Comparison of ENCODE assay signal across 14 cellular contexts in genomic region chr12:53975816-53976152, GRCh38. TPM values are rescaled to one million over a fixed set of nuclear protein-coding genes. Genes with fewer than 3 reads are reported as not detected.
DNase-seq lines count a peak whose midpoint lies in the region; ATAC-seq and TF ChIP-seq lines count a peak whose summit lies in the region.
"Had no signal": no experiment of that assay in that cellular context is flagged by ENCODE, and none has a peak within 500 bp of the region (broad histone marks: within the 10 kb centered on the region; RNA-seq: fewer than 3 reads in every experiment).

No MANE protein-coding gene starts in this region.

- no peak overlapping the region for H3K4me2 ChIP-seq in GM23248 (ENCODE audit: unreplicated experiment)

- H3K4me3 Mint-ChIP-seq in activated naive CD4-positive, alpha-beta T cell treated with anti-CD3 and anti-CD28 coated beads, Interleukin-2, amount 50 U/mL, for 24 hours, result peak overlapping the region; percentile 68
- H3K4me3 Mint-ChIP-seq in WTC11 (peak overlapping the region; percentile 58), memory B cell (no peak overlapping the region)

- peaks cover 20% of the 10 kb centered on the region for H3K4me1 Mint-ChIP-seq in activated naive CD4-positive, alpha-beta T cell treated with anti-CD3 and anti-CD28 coated beads, Interleukin-2, amount 50 U/mL, for 24 hours
- H3K4me1 Mint-ChIP-seq in WTC11, result peaks cover 23% of the 10 kb centered on the region
- peaks cover 5% of the 10 kb centered on the region for H3K4me1 Mint-ChIP-seq in memory B cell

- H3K27me3 Mint-ChIP-seq in activated naive CD4-positive, alpha-beta T cell treated with anti-CD3 and anti-CD28 coated beads, Interleukin-2, amount 50 U/mL, for 24 hours, result peaks cover 76% of the 10 kb centered on the region
- H3K27me3 Mint-ChIP-seq in WTC11 (ENCODE audit: low read depth), result peaks cover 100% of the 10 kb centered on the region
- peaks cover 54% of the 10 kb centered on the region for H3K27me3 Mint-ChIP-seq in memory B cell

- in situ Hi-C loops in GM23248 (cut with MboI), result no loop called here

- H3K27ac ChIP-seq in tibial artery (peak overlapping the region; percentile 93 to 98), GM23248 (no peak overlapping the region)
- H3K27ac ChIP-seq: coronary artery, thoracic aorta had no signal

- 36 to 39% methylated on average over 11 of the region's 11 CpGs for WGBS in GM23248 (ENCODE audit: low coverage in 1 of 2, low lambda C conversion rate in 2 of 2, missing lambda C conversion rate in 2 of 2), 2 experiments

- TF ChIP-seq CTCF in WTC11 (IDR thresholded peaks at IDR 0.05), result no peak
- TF ChIP-seq CTCF in tibial artery (IDR thresholded peaks at IDR 0.05), result no peak

- ATAC-seq in activated naive CD4-positive, alpha-beta T cell treated with anti-CD3 and anti-CD28 coated beads, Interleukin-2, amount 50 U/mL, for 72 hours, result no peak
- ATAC-seq in WTC11 (no peak), memory B cell (ENCODE audit: low read depth) (no peak), HG02884 (IDR thresholded peaks at IDR 0.05; ENCODE audit: unreplicated experiment) (no peak)
- ATAC-seq: left ventricle myocardium superior had no signal

- H3K4me1 ChIP-seq in tibial artery (peaks cover 0 to 64% (median 41%) of the 10 kb centered on the region in 4 donors), GM23248 (ENCODE audit: insufficient read depth) (no peaks in the 10 kb centered on the region)

- H3K4me3 ChIP-seq in tibial artery, result peak overlapping the region; percentile 75 to 85
- no peak overlapping the region for H3K4me3 ChIP-seq in GM23248
- H3K4me3 ChIP-seq: coronary artery had no signal

- H3K27me3 ChIP-seq in tibial artery (no peaks in the 10 kb centered on the region), GM23248 (replicated peaks; ENCODE audit: insufficient read depth) (peaks cover 99% of the 10 kb centered on the region)

- DNase-seq in activated naive CD4-positive, alpha-beta T cell treated with anti-CD3 and anti-CD28 coated beads, Interleukin-2, amount 50 U/mL, for 72 hours (ENCODE audit: low spot score in 2 of 2), result no peak
- no peak for DNase-seq in WTC11 (ENCODE audit: low spot score)
- no peak for DNase-seq in memory B cell (ENCODE audit: low spot score in 2 of 2)
- DNase-seq in tibial artery, result no peak
- no peak for DNase-seq in GM23248
- DNase-seq in DMS153 (lab: John Stamatoyannopoulos, UW), result no peak
- DNase-seq: hypothalamus, left ventricle myocardium superior, NCI-H1930, NCI-H774 had no signal

- H3K79me2 ChIP-seq in GM23248 (ENCODE audit: insufficient read depth), result no peaks in the 10 kb centered on the region

- CTCF ChIA-PET in WTC11 (lab: Charles Lee), result interaction anchor here (1.0 to 1.3 kb wide), 4 partner anchors 9 to 226 kb away, joined by 3 to 11 read pairs (median 4); partner anchors contain the start of gene HOXC10

- no peaks in the 10 kb centered on the region for H3F3A ChIP-seq in GM23248 (ENCODE audit: insufficient read depth)

- no peaks in the 10 kb centered on the region for H3K9me3 ChIP-seq in tibial artery
- H3K9me3 ChIP-seq in GM23248 (ENCODE audit: low read depth), result no peaks in the 10 kb centered on the region
- H3K9me3 ChIP-seq: thoracic aorta had no signal

- H2AFZ ChIP-seq in GM23248, result no peak overlapping the region

- H3K9ac ChIP-seq in GM23248, result no peak overlapping the region

- H3K9me2 ChIP-seq in GM23248 (ENCODE audit: insufficient read depth), result no peaks in the 10 kb centered on the region

- intact Hi-C loops in tibial artery (cut with DNase I; ENCODE audit: low total_unique reads), result loop anchor here (10.0 kb wide), 1 partner anchor 389 kb away; the partner anchor contains the start of gene GPR84

- no peaks in the 10 kb centered on the region for H3K9me3 Mint-ChIP-seq in activated naive CD4-positive, alpha-beta T cell treated with anti-CD3 and anti-CD28 coated beads, Interleukin-2, amount 50 U/mL, for 24 hours
- peaks cover 0 to 5% of the 10 kb centered on the region in 2 donors for H3K9me3 Mint-ChIP-seq in activated naive CD4-positive, alpha-beta T cell treated with anti-CD3 and anti-CD28 coated beads, Interleukin-2, amount 50 U/mL, for 72 hours
- H3K9me3 Mint-ChIP-seq in WTC11 (no peaks in the 10 kb centered on the region), memory B cell (peaks cover 4% of the 10 kb centered on the region)

- H4K20me1 ChIP-seq in GM23248 (ENCODE audit: insufficient read depth), result no peaks in the 10 kb centered on the region

- POLR2A ChIA-PET in WTC11 (lab: Charles Lee), result no interaction called here

- H3K36me3 ChIP-seq in tibial artery (no peaks in the 10 kb centered on the region), GM23248 (ENCODE audit: low read depth) (no peaks in the 10 kb centered on the region)
- H3K36me3 ChIP-seq: thoracic aorta had no signal

- H3K27ac Mint-ChIP-seq in activated naive CD4-positive, alpha-beta T cell treated with anti-CD3 and anti-CD28 coated beads, Interleukin-2, amount 50 U/mL, for 24 hours, result no peak overlapping the region
- peak overlapping the region in 1 of 2 donors; percentile 23 for H3K27ac Mint-ChIP-seq in activated naive CD4-positive, alpha-beta T cell treated with anti-CD3 and anti-CD28 coated beads, Interleukin-2, amount 50 U/mL, for 72 hours
- H3K27ac Mint-ChIP-seq in WTC11 (no peak overlapping the region), memory B cell (peak overlapping the region; percentile 81)

- H3K36me3 Mint-ChIP-seq in activated naive CD4-positive, alpha-beta T cell treated with anti-CD3 and anti-CD28 coated beads, Interleukin-2, amount 50 U/mL, for 24 hours, result peaks cover 7% of the 10 kb centered on the region
- peaks cover 7 to 26% of the 10 kb centered on the region in 2 donors for H3K36me3 Mint-ChIP-seq in activated naive CD4-positive, alpha-beta T cell treated with anti-CD3 and anti-CD28 coated beads, Interleukin-2, amount 50 U/mL, for 72 hours
- no peaks in the 10 kb centered on the region for H3K36me3 Mint-ChIP-seq in WTC11
- peaks cover 4% of the 10 kb centered on the region for H3K36me3 Mint-ChIP-seq in memory B cell

TF ChIP-seq in WTC11, 78 proteins besides CTCF, POLR2A, EP300 and RAD21 (continues in another document):
- TF ChIP-seq ARID4B (CRISPR knock-in tag; IDR thresholded peaks at IDR 0.05; ENCODE audit: borderline replicate concordance), result no peak
- no peak for TF ChIP-seq HMGA2 (CRISPR knock-in tag; IDR thresholded peaks at IDR 0.05)
- no peak for TF ChIP-seq ZNF121 (CRISPR knock-in tag; IDR thresholded peaks at IDR 0.05)

RNA-seq across cellular contexts. Expression of gene HOTAIR, which starts 1.0 kb away (rescaled TPM):
- not detected for total RNA-seq in activated naive CD4-positive, alpha-beta T cell treated with anti-CD3 and anti-CD28 coated beads, Interleukin-2, amount 50 U/mL, for 72 hours
- not detected in 3 replicates for total RNA-seq in WTC11 (2021)
- not detected in 2 replicates for total RNA-seq in GM23248 (2014; rRNA removed; shearing (Covaris generic))
- not detected in 2 replicates for polyA plus RNA-seq in GM23248 (2016; fragmentation: Nextera tagmentation; extraction: Ambion mirVana)
- total RNA-seq: left ventricle myocardium superior, thoracic aorta had no signal

RNA-seq across cellular contexts. Expression of gene HOXC11, which starts 2.9 kb away (rescaled TPM):
- total RNA-seq in activated naive CD4-positive, alpha-beta T cell treated with anti-CD3 and anti-CD28 coated beads, Interleukin-2, amount 50 U/mL, for 72 hours, result not detected
- not detected in 3 replicates for total RNA-seq in WTC11 (2021)
- total RNA-seq in GM23248 (2014; rRNA removed; shearing (Covaris generic)), result not detected in 2 replicates
- not detected in 2 replicates for polyA plus RNA-seq in GM23248 (2016; fragmentation: Nextera tagmentation; extraction: Ambion mirVana)
- total RNA-seq: left ventricle myocardium superior, thoracic aorta had no signal

RNA-seq across cellular contexts. Expression of gene HOXC10, which starts 9.2 kb away (rescaled TPM):
- total RNA-seq in activated naive CD4-positive, alpha-beta T cell treated with anti-CD3 and anti-CD28 coated beads, Interleukin-2, amount 50 U/mL, for 72 hours, result not detected
- 0.09 TPM in 1 of 3 replicates, not detected in the others for total RNA-seq in WTC11 (2021)
- not detected in 2 replicates for total RNA-seq in GM23248 (2014; rRNA removed; shearing (Covaris generic))
- not detected in 2 replicates for polyA plus RNA-seq in GM23248 (2016; fragmentation: Nextera tagmentation; extraction: Ambion mirVana)
- total RNA-seq: left ventricle myocardium superior, thoracic aorta had no signal

RNA-seq across cellular contexts. Expression of gene HOXC12, which starts 21.1 kb away (rescaled TPM):
- total RNA-seq in activated naive CD4-positive, alpha-beta T cell treated with anti-CD3 and anti-CD28 coated beads, Interleukin-2, amount 50 U/mL, for 72 hours, result not detected
- not detected in 3 replicates for total RNA-seq in WTC11 (2021)
- not detected in 2 replicates for total RNA-seq in GM23248 (2014; rRNA removed; shearing (Covaris generic))
- polyA plus RNA-seq in GM23248 (2016; fragmentation: Nextera tagmentation; extraction: Ambion mirVana), result not detected in 2 replicates
- total RNA-seq: left ventricle myocardium superior, thoracic aorta had no signal

RNA-seq across cellular contexts. Expression of gene HOXC9, which starts 24.2 kb away (rescaled TPM):
- total RNA-seq in activated naive CD4-positive, alpha-beta T cell treated with anti-CD3 and anti-CD28 coated beads, Interleukin-2, amount 50 U/mL, for 72 hours, result not detected
- total RNA-seq in WTC11 (2021), result not detected in 3 replicates
- 2.5 and 3.7 TPM in 2 replicates for total RNA-seq in GM23248 (2014; rRNA removed; shearing (Covaris generic))
- polyA plus RNA-seq in GM23248 (2016; fragmentation: Nextera tagmentation; extraction: Ambion mirVana), result 5.5 and 6.0 TPM in 2 replicates
- total RNA-seq: left ventricle myocardium superior, thoracic aorta had no signal
